Comparison of ENCODE assay signal across 27 cellular contexts in genomic region chr7:14821757-14822480, GRCh38.
A peak's percentile ranks its signal among the peaks of the same experiment; 100 is the strongest.
DNase-seq lines count a peak whose midpoint lies in the region; ATAC-seq and TF ChIP-seq lines count a peak whose summit lies in the region.
"Had no signal": no experiment of that assay in that cellular context is flagged by ENCODE, and none has a peak within 500 bp of the region (broad histone marks: within the 10 kb centered on the region; RNA-seq: fewer than 3 reads in every experiment).

No MANE protein-coding gene starts in this region.

- DNase-seq in EH (ENCODE audit: low read depth), result peak; percentile 77
- DNase-seq in MV-4-11 (lab: John Stamatoyannopoulos, UW), result peak; percentile 23
- DNase-seq in chondrocyte (ENCODE audit: low spot score), result no peak
- DNase-seq in mesenchymal stem cell, result no peak
- DNase-seq in right cardiac atrium, result no peak
- DNase-seq in Kasumi-1 (lab: John Stamatoyannopoulos, UW), result no peak
- DNase-seq in activated effector memory CD4-positive, alpha-beta T cell treated with Interleukin-2 at 50 U/mL for 16 hours, result no peak
- DNase-seq: activated CD4-positive, alpha-beta T cell treated with anti-CD3 and anti-CD28 coated beads, Interleukin-2, amount 50 U/mL, for 4 hours; activated CD8-positive, alpha-beta memory T cell treated with anti-CD3 and anti-CD28 coated beads, Interleukin-2, amount 50 U/mL, for 4 hours; activated naive CD8-positive, alpha-beta T cell treated with anti-CD3 and anti-CD28 coated beads, Interleukin-2, amount 10 ng/mL, durations not matched to agents 7 days and 5 days; GF-D8; midbrain; natural killer cell; NCI-H2171 treated with DMSO at 0.1 percent for 48 hours; NCI-H526 treated with DMSO at 0.1 percent for 48 hours; pancreas; right lobe of liver; RPMI8226; stimulated activated CD4-positive, alpha-beta T cell treated with anti-CD3 and anti-CD28 coated beads, Interleukin-15, amount 100 ng/mL, for 24 hours; stomach; upper lobe of left lung had no signal

- H3K36me3 ChIP-seq in mesenchymal stem cell (ENCODE audit: control insufficient read depth in 1 of 2, insufficient read depth in 2 of 2, low read depth in 1 of 2, low read length in 2 of 2), result no peaks in the 10 kb centered on the region
- H3K36me3 ChIP-seq: pancreas, right lobe of liver, stomach, upper lobe of left lung had no signal

- no peak overlapping the region for H3K9ac ChIP-seq in mesenchymal stem cell (ENCODE audit: low read length)

- H3K14ac ChIP-seq in mesenchymal stem cell (ENCODE audit: low read length in 2 of 2), result no peak overlapping the region

- no peaks in the 10 kb centered on the region for H3K27me3 Mint-ChIP-seq in chondrocyte (ENCODE audit: low read depth)
- H3K27me3 Mint-ChIP-seq: activated naive CD8-positive, alpha-beta T cell treated with anti-CD3 and anti-CD28 coated beads, Interleukin-2, amount 10 ng/mL, durations not matched to agents 7 days and 5 days had no signal

- no peaks in the 10 kb centered on the region for H3K36me3 Mint-ChIP-seq in chondrocyte (ENCODE audit: low read depth)
- H3K36me3 Mint-ChIP-seq: activated naive CD8-positive, alpha-beta T cell treated with anti-CD3 and anti-CD28 coated beads, Interleukin-2, amount 10 ng/mL, durations not matched to agents 7 days and 5 days; natural killer cell; WTC11 had no signal

- no peak overlapping the region for H4K91ac ChIP-seq in mesenchymal stem cell (ENCODE audit: low read length)

- H2AK5ac ChIP-seq in mesenchymal stem cell (ENCODE audit: low read length, severe bottlenecking), result no peak overlapping the region

- no peak overlapping the region for H3K4me3 ChIP-seq in mesenchymal stem cell (ENCODE audit: insufficient read depth in 1 of 2, low read depth in 1 of 2, low read length in 2 of 2)
- no peak overlapping the region for H3K4me3 ChIP-seq in right cardiac atrium (ENCODE audit: low read length)
- H3K4me3 ChIP-seq: coronary artery, pancreas, right lobe of liver, stomach, upper lobe of left lung had no signal

- H2BK12ac ChIP-seq in mesenchymal stem cell (ENCODE audit: low read length in 2 of 2), result no peak overlapping the region

- H3K27me3 ChIP-seq in mesenchymal stem cell (ENCODE audit: control insufficient read depth in 1 of 2, insufficient read depth in 1 of 2, low read length in 2 of 2), result no peaks in the 10 kb centered on the region
- no peaks in the 10 kb centered on the region for H3K27me3 ChIP-seq in right cardiac atrium (ENCODE audit: control insufficient read depth, insufficient read depth)
- H3K27me3 ChIP-seq: pancreas, right lobe of liver, stomach, upper lobe of left lung had no signal

- peak overlapping the region; percentile 23 for H3K27ac ChIP-seq in mesenchymal stem cell (ENCODE audit: low read length, poor library complexity, severe bottlenecking)
- no peak overlapping the region for H3K27ac ChIP-seq in right cardiac atrium (ENCODE audit: low read length)
- H3K27ac ChIP-seq: coronary artery, pancreas, right lobe of liver, stomach, upper lobe of left lung had no signal

- H2AFZ ChIP-seq in mesenchymal stem cell (ENCODE audit: low read depth, low read length), result no peak overlapping the region

- no peak for TF ChIP-seq CTCF in chondrocyte (IDR thresholded peaks at IDR 0.05)

- H2BK120ac ChIP-seq in mesenchymal stem cell (ENCODE audit: low read depth, low read length), result no peak overlapping the region

- ATAC-seq in right cardiac atrium (no peak), GM18861 (IDR thresholded peaks at IDR 0.05; ENCODE audit: unreplicated experiment) (no peak)
- ATAC-seq: activated T-helper 17 cell treated with anti-CD3 and anti-CD28 coated beads, Interleukin-2, amount 50 U/mL, for 72 hours; left lobe of liver; natural killer cell; WTC11 had no signal

- H3K9me3 ChIP-seq in mesenchymal stem cell (ENCODE audit: control insufficient read depth, low read length) (no peaks in the 10 kb centered on the region), right cardiac atrium (ENCODE audit: control insufficient read depth, low read length) (no peaks in the 10 kb centered on the region)
- H3K9me3 ChIP-seq: pancreas, right lobe of liver, stomach, upper lobe of left lung had no signal

- no peaks in the 10 kb centered on the region for H3K79me1 ChIP-seq in mesenchymal stem cell (replicated peaks; ENCODE audit: low read length, poor library complexity, severe bottlenecking)

- no peaks in the 10 kb centered on the region for H3K4me1 ChIP-seq in mesenchymal stem cell (ENCODE audit: control insufficient read depth, insufficient read depth, low read depth, low read length)
- H3K4me1 ChIP-seq in right cardiac atrium (ENCODE audit: control insufficient read depth, insufficient read depth, low read length), result no peaks in the 10 kb centered on the region
- H3K4me1 ChIP-seq: stomach, upper lobe of left lung had no signal

- peaks cover 14% of the 10 kb centered on the region for H3K4me1 Mint-ChIP-seq in chondrocyte (ENCODE audit: low read depth)
- H3K4me1 Mint-ChIP-seq: activated naive CD8-positive, alpha-beta T cell treated with anti-CD3 and anti-CD28 coated beads, Interleukin-2, amount 10 ng/mL, durations not matched to agents 7 days and 5 days; activated T-helper 17 cell treated with anti-CD3 and anti-CD28 coated beads, Interleukin-2, amount 50 U/mL, for 72 hours; natural killer cell; WTC11 had no signal

- 93% methylated on average over 2 of the region's 2 CpGs for WGBS in mesenchymal stem cell
- 86% methylated on average over 2 of the region's 2 CpGs for WGBS in right cardiac atrium

- H3K18ac ChIP-seq in mesenchymal stem cell (ENCODE audit: low read depth in 1 of 2, low read length in 2 of 2), result no peak overlapping the region

- peak overlapping the region; percentile 53 for H3K27ac Mint-ChIP-seq in chondrocyte (ENCODE audit: unreplicated experiment)
- H3K27ac Mint-ChIP-seq: activated naive CD8-positive, alpha-beta T cell treated with anti-CD3 and anti-CD28 coated beads, Interleukin-2, amount 10 ng/mL, durations not matched to agents 7 days and 5 days; activated T-helper 17 cell treated with anti-CD3 and anti-CD28 coated beads, Interleukin-2, amount 50 U/mL, for 72 hours; natural killer cell; T-helper 2 cell treated with Interferon-gamma antibody and Interleukin-4, amounts not matched to agents 5 μg/mL and 100 μg/mL, for 36 hours; WTC11 had no signal

- no peak overlapping the region for H2BK5ac ChIP-seq in mesenchymal stem cell (ENCODE audit: low read depth, low read length, poor library complexity, severe bottlenecking)

- H3K9me3 Mint-ChIP-seq in chondrocyte (ENCODE audit: low read depth), result no peaks in the 10 kb centered on the region
- H3K9me3 Mint-ChIP-seq: activated T-helper 17 cell treated with anti-CD3 and anti-CD28 coated beads, Interleukin-2, amount 50 U/mL, for 72 hours; WTC11 had no signal

- H3K4me2 ChIP-seq in mesenchymal stem cell (ENCODE audit: low read length, poor library complexity, severe bottlenecking), result no peak overlapping the region

- H3K4ac ChIP-seq in mesenchymal stem cell (ENCODE audit: low read depth in 1 of 2, low read length in 2 of 2), result no peak overlapping the region

- H4K8ac ChIP-seq in mesenchymal stem cell (ENCODE audit: low read length), result no peak overlapping the region

- intact Hi-C loops in right cardiac atrium (cut with DNase I), result no loop called here

- no peak overlapping the region for H2BK15ac ChIP-seq in mesenchymal stem cell (ENCODE audit: low read depth, poor library complexity, severe bottlenecking)

- H3K23ac ChIP-seq in mesenchymal stem cell (ENCODE audit: low read length in 2 of 2), result no peak overlapping the region

- H3K4me3 Mint-ChIP-seq in chondrocyte (ENCODE audit: unreplicated experiment), result no peak overlapping the region
- H3K4me3 Mint-ChIP-seq: activated naive CD8-positive, alpha-beta T cell treated with anti-CD3 and anti-CD28 coated beads, Interleukin-2, amount 10 ng/mL, durations not matched to agents 7 days and 5 days; activated T-helper 17 cell treated with anti-CD3 and anti-CD28 coated beads, Interleukin-2, amount 50 U/mL, for 72 hours; natural killer cell; T-helper 2 cell treated with Interferon-gamma antibody and Interleukin-4, amounts not matched to agents 5 μg/mL and 100 μg/mL, for 36 hours; WTC11 had no signal

Comparison
In these comparisons a context has a peak if more than half of its experiments do, and no peak if none do; other contexts are left out.
1. DNase-seq: peak in EH (single experiment) and MV-4-11 (single experiment); none in chondrocyte (single experiment), mesenchymal stem cell (single experiment), right cardiac atrium (0 of 3), Kasumi-1 (0 of 2) and activated effector memory CD4-positive, alpha-beta T cell treated with Interleukin-2 at 50 U/mL for 16 hours (single experiment).